19 cellular contexts compared by ENCODE assay signal in the genomic region with DNA sequence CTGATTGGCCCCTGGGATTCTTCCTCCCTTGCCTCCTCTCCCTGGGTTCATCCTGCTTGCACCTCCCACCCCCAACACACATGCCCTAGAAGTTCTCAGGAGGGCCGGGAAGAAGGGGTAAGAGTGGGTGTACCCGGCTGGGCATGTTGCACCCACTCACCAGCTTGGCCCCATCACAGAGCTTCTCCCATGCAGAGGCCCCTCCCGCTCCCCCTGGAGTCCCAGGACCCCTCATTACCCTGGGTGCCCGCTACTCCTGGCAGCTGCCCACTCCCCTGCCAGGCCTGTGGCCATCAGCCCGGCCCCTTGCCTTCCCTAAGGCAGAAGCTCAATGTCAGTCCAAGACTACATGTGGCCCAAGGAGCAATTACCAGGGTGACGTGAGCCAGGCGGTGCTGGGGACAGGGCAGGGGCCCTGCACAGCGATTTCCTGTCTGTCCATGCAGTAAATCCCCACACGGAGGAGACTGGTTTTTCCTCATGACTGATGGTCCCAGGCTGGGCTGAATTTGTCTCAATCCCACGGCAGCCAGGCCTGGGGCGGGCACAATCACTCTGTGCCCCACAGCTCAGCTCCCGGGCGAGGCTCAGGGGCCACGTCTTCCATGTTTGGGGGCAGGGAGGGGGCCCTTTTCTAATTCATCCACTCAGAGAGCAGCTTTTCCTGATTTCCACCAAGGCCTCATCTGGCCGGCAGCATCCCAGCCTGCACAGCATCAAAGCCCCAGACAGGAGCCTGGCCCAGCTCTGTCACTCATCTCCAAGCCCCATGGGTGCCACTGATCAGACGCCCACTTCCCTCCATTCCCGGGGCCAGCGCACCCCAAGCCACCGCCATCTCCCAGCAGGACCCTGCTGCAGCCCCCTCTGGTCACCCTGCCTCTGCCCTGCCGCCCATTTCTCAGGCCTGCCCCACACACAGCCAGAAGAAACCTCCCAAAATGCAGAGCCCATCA.
"Had no signal": no experiment of that assay in that cellular context is flagged by ENCODE, and none has a peak within 500 bp of the region (broad histone marks: within the 10 kb centered on the region; RNA-seq: fewer than 3 reads in every experiment).

No MANE protein-coding gene starts in this region.

- H3K27me3 ChIP-seq: esophagus squamous epithelium, suprapubic skin, tibial artery, upper lobe of right lung had no signal

- H3K36me3 ChIP-seq: esophagus squamous epithelium, lower lobe of right lung, suprapubic skin, tibial artery, upper lobe of right lung had no signal

- H3K4me1 ChIP-seq: lower lobe of right lung, spleen, upper lobe of right lung had no signal

- H3K9me3 ChIP-seq: esophagus squamous epithelium, lower lobe of right lung, suprapubic skin, tibial artery, upper lobe of right lung had no signal

- H3K4me3 ChIP-seq: esophagus squamous epithelium, lower lobe of right lung, spleen, suprapubic skin, tibial artery, upper lobe of right lung had no signal

- H3K27ac ChIP-seq: epithelial cell of prostate, esophagus squamous epithelium, lower lobe of right lung, spleen, suprapubic skin, tibial artery, upper lobe of right lung had no signal

- DNase-seq: activated CD4-positive, alpha-beta T cell treated with anti-CD3 and anti-CD28 coated beads for 36 hours; activated CD4-positive, CD25-positive, alpha-beta regulatory T cell; activated effector memory CD4-positive, alpha-beta T cell treated with Interleukin-2 at 50 U/mL for 16 hours; activated naive CD4-positive, alpha-beta T cell treated with Interleukin-2 at 50 U/mL for 16 hours; anterior cingulate cortex; dermis blood vessel endothelial cell; effector CD8-positive, alpha-beta T cell; esophagus squamous epithelium; glutamatergic neuron; hippocampal formation; lower lobe of right lung; mesendoderm; right cardiac atrium; spleen; stimulated activated naive CD4-positive, alpha-beta T cell; tibial artery; upper lobe of right lung had no signal
